In genomic region chr7:22949944-22950343, GRCh38 we compare ENCODE assay signal across 29 cellular contexts.
DNase-seq lines count a peak whose midpoint lies in the region; ATAC-seq, FAIRE-seq and TF ChIP-seq lines count a peak whose summit lies in the region.
"Had no signal": no experiment of that assay in that cellular context is flagged by ENCODE, and none has a peak within 500 bp of the region (broad histone marks: within the 10 kb centered on the region; RNA-seq: fewer than 3 reads in every experiment).

No MANE protein-coding gene starts in this region.

- POLR2A ChIA-PET in K562 (lab: Yijun Ruan, JAX): interaction anchor here (0.7 kb wide), 1 partner anchor 822 kb away, joined by 4 read pairs; no protein-coding TSS in a partner anchor

- no peaks in the 10 kb centered on the region for H3K9me1 ChIP-seq in K562 (ENCODE audit: control insufficient read depth, insufficient read depth, low read length)

- CTCF ChIA-PET in K562 (lab: Yijun Ruan, JAX; ENCODE audit: low intra/inter-chr PET ratio): no interaction called here

- H3K9ac ChIP-seq in K562 (ENCODE audit: insufficient read depth in 1 of 2, low read depth in 2 of 2, low read length in 2 of 2) (no peak overlapping the region), iPS-20b (ENCODE audit: low read depth, low read length) (no peak overlapping the region)
- H3K9ac ChIP-seq: KMS-11, SK-N-SH had no signal

- no TSS peak for BruUV-seq in K562 (replicated peaks; lab: Mats Ljungman, UMichigan)

- H3K27me3 ChIP-seq in K562 (ENCODE audit: control insufficient read depth in 2 of 2, insufficient read depth in 2 of 2, low read length in 2 of 2) (no peaks in the 10 kb centered on the region), iPS-20b (ENCODE audit: insufficient read depth, low read length) (no peaks in the 10 kb centered on the region)
- H3K27me3 ChIP-seq: right atrium auricular region, suprapubic skin had no signal

- DNase-seq in AG09309 (ENCODE audit: low read depth) (no peak), H54 (ENCODE audit: insufficient read length, low spot score) (no peak), K562 (ENCODE audit: extremely low read depth in 1 of 4, low spot score in 3 of 4) (no peak), GDM1 (lab: John Stamatoyannopoulos, UW) (no peak), NCI-H1436 (lab: John Stamatoyannopoulos, UW) (no peak), GM10266 (ENCODE audit: extremely low spot score) (no peak), GM12891 (ENCODE audit: insufficient read length, low spot score) (no peak)
- DNase-seq: ACHN; activated CD4-positive, alpha-beta T cell treated with anti-CD3 and anti-CD28 coated beads for 1 hour; activated CD8-positive, alpha-beta T cell treated with anti-CD3 and anti-CD28 coated beads for 36 hours; activated effector memory CD4-positive, alpha-beta T cell treated with Interleukin-2 at 50 U/mL for 16 hours; activated naive CD8-positive, alpha-beta T cell treated with anti-CD3 and anti-CD28 coated beads for 36 hours; aorta; dermis blood vessel endothelial cell; kidney; NCI-H1436 treated with DMSO at 0.1 percent for 48 hours; NCI-H2107; NCI-H446; SK-N-SH; stimulated activated CD4-positive, alpha-beta T cell treated with anti-CD3 and anti-CD28 coated beads, Interleukin-12 subunit alpha, Interleukin-12 subunit beta, amount 100 ng/mL, for 4 hours; stimulated activated CD4-positive, alpha-beta T cell treated with anti-CD3 and anti-CD28 coated beads, Interleukin-4, amount 100 ng/mL, for 1 hour had no signal

- 22% methylated on average over 2 of the region's 2 CpGs for WGBS in K562 (ENCODE audit: insufficient coverage, low coverage, missing lambda C conversion rate)

- in situ Hi-C loops in K562 (cut with MboI): no loop called here

- H3K27ac ChIP-seq in K562 (ENCODE audit: extremely low read depth, low read depth, low read length) (no peak overlapping the region), iPS-20b (ENCODE audit: low read length) (no peak overlapping the region)
- H3K27ac ChIP-seq: KMS-11, right atrium auricular region, suprapubic skin had no signal

- H3K4me3 ChIP-seq in AG09309 (ENCODE audit: control insufficient read depth, low read depth, low read length): no peak overlapping the region
- no peak overlapping the region for H3K4me3 ChIP-seq in K562
- H3K4me3 ChIP-seq in iPS-20b (ENCODE audit: low read length): peak overlapping the region; percentile 6; the same call in 1 of the 2 replicates
- H3K4me3 ChIP-seq: lung, right atrium auricular region, suprapubic skin had no signal

- TF ChIP-seq EP300 in K562 (IDR thresholded peaks at IDR 0.05; ENCODE audit: low read length): no peak

- TF ChIP-seq CTCF in AG09309 (IDR thresholded peaks at IDR 0.05; ENCODE audit: control insufficient read depth, insufficient read depth, low read depth, low read length, missing control alignments) (peak; percentile 41), K562 (IDR thresholded peaks at IDR 0.05 in 2 of 3, conservative IDR thresholded peaks at IDR 0.05 in 1 of 3; ENCODE audit: insufficient read depth in 2 of 3, low read depth in 1 of 3, low read length in 3 of 3) (no peak), GM10266 (IDR thresholded peaks at IDR 0.05; ENCODE audit: control insufficient read depth, insufficient read depth, low read depth, missing control alignments) (no peak)

- no peaks in the 10 kb centered on the region for H3K79me2 ChIP-seq in K562 (ENCODE audit: control insufficient read depth, insufficient read depth, low read length)

- H3K4me1 ChIP-seq in K562 (replicated peaks in 1 of 2; ENCODE audit: control insufficient read depth in 2 of 2, insufficient read depth in 2 of 2, low read length in 2 of 2) (no peaks in the 10 kb centered on the region), iPS-20b (ENCODE audit: insufficient read depth, low read length) (peaks cover 43% of the 10 kb centered on the region)
- H3K4me1 ChIP-seq: right atrium auricular region, suprapubic skin had no signal

- H2AFZ ChIP-seq in K562 (ENCODE audit: low read depth, low read length): no peak overlapping the region

- TF ChIP-seq POLR2A in H54 (IDR thresholded peaks at IDR 0.05; ENCODE audit: low read depth, low read length) (no peak), K562 (conservative IDR thresholded peaks at IDR 0.05) (no peak), GM12891 (IDR thresholded peaks at IDR 0.05; ENCODE audit: low read depth, low read length) (no peak)

- H3K9me3 ChIP-seq in K562 (replicated peaks; ENCODE audit: control insufficient read depth, insufficient read depth, low read depth, low read length) (no peaks in the 10 kb centered on the region), iPS-20b (ENCODE audit: insufficient read depth, low read depth, low read length) (no peaks in the 10 kb centered on the region)
- H3K9me3 ChIP-seq: right atrium auricular region, SK-N-SH, suprapubic skin had no signal

- no peak for TF ChIP-seq RAD21 in K562 (CRISPR knock-in tag; conservative IDR thresholded peaks at IDR 0.05 in 1 of 2, IDR thresholded peaks at IDR 0.05 in 1 of 2)

- peaks cover 14% of the 10 kb centered on the region; the same call in 2 of the 3 replicates for H3K36me3 ChIP-seq in K562 (ENCODE audit: control insufficient read depth, insufficient read depth, low read length)
- peaks cover 9% of the 10 kb centered on the region; the same call in 1 of the 2 replicates for H3K36me3 ChIP-seq in iPS-20b (ENCODE audit: insufficient read depth, low read depth, low read length)

- peak; percentile 33; the same call in 1 of the 3 replicates for ATAC-seq in K562
- ATAC-seq: activated CD8-positive, alpha-beta T cell treated with anti-CD3 and anti-CD28 coated beads for 36 hours; stimulated activated effector memory CD8-positive, alpha-beta T cell treated with anti-CD3 and anti-CD28 coated beads, Interleukin-12 subunit alpha, Interleukin-12 subunit beta, amount 100 ng/mL, for 72 hours had no signal

- H4K20me1 ChIP-seq in K562 (replicated peaks; ENCODE audit: control insufficient read depth, insufficient read depth, low read length): no peaks in the 10 kb centered on the region

- FAIRE-seq in H54 (lab: Jason Lieb, UNC) (peak; percentile 84), K562 (lab: Jason Lieb, UNC) (no peak), GM12891 (lab: Jason Lieb, UNC) (no peak)
- FAIRE-seq: GM12892, kidney, TTC549 had no signal

- H3K4me2 ChIP-seq in K562 (ENCODE audit: insufficient read depth, low read length): no peak overlapping the region
- H3K4me2 ChIP-seq: KMS-11, SK-N-SH had no signal

- intact Hi-C loops in K562 (cut with micrococcal nuclease): no loop called here

TF ChIP-seq in K562, 482 proteins besides CTCF, POLR2A, EP300 and RAD21 (continues in another document):
- TF ChIP-seq CHAMP1 (IDR thresholded peaks at IDR 0.05) (no peak), TSC22D4 (tag; IDR thresholded peaks at IDR 0.05) (no peak)

TF ChIP-seq in GM12891, 5 proteins besides CTCF, POLR2A, EP300 and RAD21:
- TF ChIP-seq POU2F2 (IDR thresholded peaks at IDR 0.05; ENCODE audit: low read depth, low read length): no peak
TF ChIP-seq in GM12891: peak in this region for 0.
